ENCODE assay signal across 8 cellular contexts in genomic region chr7:30238721-30239441, GRCh38. TPM values are rescaled to one million over a fixed set of nuclear protein-coding genes. Genes with fewer than 3 reads are reported as not detected.
DNase-seq lines count a peak whose midpoint lies in the region; ATAC-seq and TF ChIP-seq lines count a peak whose summit lies in the region.

No MANE protein-coding gene starts in this region.

- peaks cover 9% of the 10 kb centered on the region for H3K27me3 Mint-ChIP-seq in activated naive CD8-positive, alpha-beta T cell treated with anti-CD3 and anti-CD28 coated beads, Interleukin-2, amount 50 U/mL, for 24 hours

- no peaks in the 10 kb centered on the region for H3K36me3 ChIP-seq in lower lobe of right lung

- peak in 2 of 3 donors; percentile 31 to 36 for DNase-seq in stimulated activated CD4-positive, alpha-beta T cell treated with anti-CD3 and anti-CD28 coated beads, Interleukin-12 subunit alpha, Interleukin-12 subunit beta, amount 100 ng/mL, for 48 hours (ENCODE audit: low read depth in 2 of 3, low spot score in 1 of 3)
- DNase-seq in stimulated activated CD4-positive, alpha-beta T cell treated with anti-CD3 and anti-CD28 coated beads, Interleukin-4, amount 100 ng/mL, for 4 hours = no peak
- DNase-seq in NCI-H146 (lab: John Stamatoyannopoulos, UW) (peak; percentile 87), lower lobe of right lung (peak; percentile 73), midbrain (lab: John Stamatoyannopoulos, UW) (no peak), AML-193 (lab: John Stamatoyannopoulos, UW) (no peak)
- peak; percentile 40 for DNase-seq in activated naive CD8-positive, alpha-beta T cell treated with anti-CD3 and anti-CD28 coated beads, Interleukin-2, amount 50 U/mL, for 24 hours

- no peaks in the 10 kb centered on the region for H3K27me3 ChIP-seq in lower lobe of right lung (ENCODE audit: low read depth)

- no peak overlapping the region for H3K4me3 Mint-ChIP-seq in activated naive CD8-positive, alpha-beta T cell treated with anti-CD3 and anti-CD28 coated beads, Interleukin-2, amount 50 U/mL, for 24 hours

- ATAC-seq in HG02623 (IDR thresholded peaks at IDR 0.05; ENCODE audit: unreplicated experiment) = peak; percentile 72
- ATAC-seq in activated naive CD8-positive, alpha-beta T cell treated with anti-CD3 and anti-CD28 coated beads, Interleukin-2, amount 50 U/mL, for 24 hours = peak; percentile 91
- peak; percentile 75 to 84 for ATAC-seq in lower lobe of right lung

- no peak overlapping the region for H3K27ac Mint-ChIP-seq in activated naive CD8-positive, alpha-beta T cell treated with anti-CD3 and anti-CD28 coated beads, Interleukin-2, amount 50 U/mL, for 24 hours

- TF ChIP-seq CTCF in lower lobe of right lung (IDR thresholded peaks at IDR 0.05) = no peak

- H3K27ac ChIP-seq in lower lobe of right lung = no peak overlapping the region

- H3K36me3 Mint-ChIP-seq in activated naive CD8-positive, alpha-beta T cell treated with anti-CD3 and anti-CD28 coated beads, Interleukin-2, amount 50 U/mL, for 24 hours (ENCODE audit: low read depth) = no peaks in the 10 kb centered on the region

- no peaks in the 10 kb centered on the region for H3K9me3 Mint-ChIP-seq in activated naive CD8-positive, alpha-beta T cell treated with anti-CD3 and anti-CD28 coated beads, Interleukin-2, amount 50 U/mL, for 24 hours

- H3K4me3 ChIP-seq in lower lobe of right lung = no peak overlapping the region

- no peaks in the 10 kb centered on the region for H3K9me3 ChIP-seq in lower lobe of right lung

- intact Hi-C loops in lower lobe of right lung (cut with DNase I) = no loop called here

- peaks cover 22% of the 10 kb centered on the region for H3K4me1 Mint-ChIP-seq in activated naive CD8-positive, alpha-beta T cell treated with anti-CD3 and anti-CD28 coated beads, Interleukin-2, amount 50 U/mL, for 24 hours

- peaks cover 15% of the 10 kb centered on the region for H3K4me1 ChIP-seq in lower lobe of right lung

RNA-seq across cellular contexts. Expression of gene ZNRF2, which starts 45.5 kb away (rescaled TPM):
- 26.6 TPM for total RNA-seq in lower lobe of right lung

Comparison
In these comparisons a context has a peak if more than half of its experiments do, and no peak if none do; other contexts are left out.
1. DNase-seq: peak in stimulated activated CD4-positive, alpha-beta T cell treated with anti-CD3 and anti-CD28 coated beads, Interleukin-12 subunit alpha, Interleukin-12 subunit beta, amount 100 ng/mL, for 48 hours (2 of 3), NCI-H146 (single experiment), activated naive CD8-positive, alpha-beta T cell treated with anti-CD3 and anti-CD28 coated beads, Interleukin-2, amount 50 U/mL, for 24 hours (single experiment) and lower lobe of right lung (single experiment); none in stimulated activated CD4-positive, alpha-beta T cell treated with anti-CD3 and anti-CD28 coated beads, Interleukin-4, amount 100 ng/mL, for 4 hours (0 of 2), midbrain (single experiment) and AML-193 (0 of 2).
2. Peak in every context shown above with its lines, with median percentiles within 50 percentile points of each other: ATAC-seq.